13 cellular contexts compared by ENCODE assay signal in genomic region chr6:142810952-142811514, GRCh38.
DNase-seq lines count a peak whose midpoint lies in the region; ATAC-seq, FAIRE-seq and TF ChIP-seq lines count a peak whose summit lies in the region.
"Had no signal": no experiment of that assay in that cellular context is flagged by ENCODE, and none has a peak within 500 bp of the region (broad histone marks: within the 10 kb centered on the region; RNA-seq: fewer than 3 reads in every experiment).

No MANE protein-coding gene starts in this region.

- DNase-seq in activated CD8-positive, alpha-beta memory T cell treated with anti-CD3 and anti-CD28 coated beads, Interleukin-2, amount 10 ng/mL, durations not matched to agents 7 days and 5 days, result no peak
- DNase-seq in activated CD8-positive, alpha-beta memory T cell treated with anti-CD3 and anti-CD28 coated beads, Interleukin-2, amount 50 U/mL, for 48 hours, result no peak
- DNase-seq in astrocyte (ENCODE audit: low read depth) (peak; percentile 18), GM03348 (ENCODE audit: low spot score) (no peak), NCI-H187 (lab: John Stamatoyannopoulos, UW) (no peak)
- no peak for DNase-seq in stimulated activated naive B cell treated with anti-CD40 and anti-IgM and Interleukin-4, amounts not matched to agents 10 μg/mL and 1 μg/mL and 100 μg/mL, for 72 hours
- DNase-seq: cortex of kidney, NCI-H774, sigmoid colon, SW 1271 had no signal

- H3K27me3 Mint-ChIP-seq in activated CD8-positive, alpha-beta memory T cell treated with anti-CD3 and anti-CD28 coated beads, Interleukin-2, amount 10 ng/mL, durations not matched to agents 7 days and 5 days, result no peaks in the 10 kb centered on the region
- no peaks in the 10 kb centered on the region for H3K27me3 Mint-ChIP-seq in astrocyte (ENCODE audit: low read depth, unreplicated experiment)
- H3K27me3 Mint-ChIP-seq in stimulated activated naive B cell treated with anti-CD40 and anti-IgM and Interleukin-4, amounts not matched to agents 10 μg/mL and 1 μg/mL and 100 μg/mL, for 72 hours, result no peaks in the 10 kb centered on the region

- no peak overlapping the region for H3K27ac Mint-ChIP-seq in activated CD8-positive, alpha-beta memory T cell treated with anti-CD3 and anti-CD28 coated beads, Interleukin-2, amount 10 ng/mL, durations not matched to agents 7 days and 5 days
- no peak overlapping the region for H3K27ac Mint-ChIP-seq in astrocyte (ENCODE audit: unreplicated experiment)
- H3K27ac Mint-ChIP-seq in stimulated activated naive B cell treated with anti-CD40 and anti-IgM and Interleukin-4, amounts not matched to agents 10 μg/mL and 1 μg/mL and 100 μg/mL, for 72 hours, result peak overlapping the region; percentile 34

- ATAC-seq in activated CD8-positive, alpha-beta memory T cell treated with anti-CD3 and anti-CD28 coated beads, Interleukin-2, amount 10 ng/mL, durations not matched to agents 7 days and 5 days, result peak; percentile 53
- ATAC-seq in HG02973 (IDR thresholded peaks at IDR 0.05; ENCODE audit: unreplicated experiment), result peak; percentile 48
- ATAC-seq in stimulated activated naive B cell treated with anti-CD40 and anti-IgM and Interleukin-4, amounts not matched to agents 10 μg/mL and 1 μg/mL and 100 μg/mL, for 72 hours (replicated peaks), result peak; percentile 82 to 85
- no peak for ATAC-seq in GM18867 (IDR thresholded peaks at IDR 0.05; ENCODE audit: unreplicated experiment)
- ATAC-seq: A549 had no signal

- H3K79me2 ChIP-seq in astrocyte (ENCODE audit: insufficient read depth, low read length), result peaks cover 29% of the 10 kb centered on the region

- peaks cover 15% of the 10 kb centered on the region for H4K20me1 ChIP-seq in astrocyte (ENCODE audit: insufficient read depth, low read length)

- no peak overlapping the region for H3K9ac ChIP-seq in astrocyte (ENCODE audit: low read length)

- CTCF ChIA-PET in activated CD8-positive, alpha-beta memory T cell treated with anti-CD3 and anti-CD28 coated beads, Interleukin-2, amount 10 ng/mL, durations not matched to agents 7 days and 5 days (lab: Charles Lee), result interaction anchor here (1.0 kb wide), 1 partner anchor 215 kb away, joined by 3 read pairs; no protein-coding TSS in a partner anchor

- H3K9me3 Mint-ChIP-seq in activated CD8-positive, alpha-beta memory T cell treated with anti-CD3 and anti-CD28 coated beads, Interleukin-2, amount 10 ng/mL, durations not matched to agents 7 days and 5 days (ENCODE audit: low read depth), result no peaks in the 10 kb centered on the region
- H3K9me3 Mint-ChIP-seq in astrocyte (ENCODE audit: unreplicated experiment), result peaks cover 3% of the 10 kb centered on the region
- peaks cover 3 to 4% of the 10 kb centered on the region in 2 donors for H3K9me3 Mint-ChIP-seq in stimulated activated naive B cell treated with anti-CD40 and anti-IgM and Interleukin-4, amounts not matched to agents 10 μg/mL and 1 μg/mL and 100 μg/mL, for 72 hours

- peaks cover 39% of the 10 kb centered on the region for H3K36me3 Mint-ChIP-seq in activated CD8-positive, alpha-beta memory T cell treated with anti-CD3 and anti-CD28 coated beads, Interleukin-2, amount 10 ng/mL, durations not matched to agents 7 days and 5 days
- peaks cover 16% of the 10 kb centered on the region for H3K36me3 Mint-ChIP-seq in astrocyte (ENCODE audit: low read depth, unreplicated experiment)
- peaks cover 39 to 42% of the 10 kb centered on the region in 2 donors for H3K36me3 Mint-ChIP-seq in stimulated activated naive B cell treated with anti-CD40 and anti-IgM and Interleukin-4, amounts not matched to agents 10 μg/mL and 1 μg/mL and 100 μg/mL, for 72 hours

- peaks cover 31% of the 10 kb centered on the region for H3K4me1 Mint-ChIP-seq in activated CD8-positive, alpha-beta memory T cell treated with anti-CD3 and anti-CD28 coated beads, Interleukin-2, amount 10 ng/mL, durations not matched to agents 7 days and 5 days
- H3K4me1 Mint-ChIP-seq in astrocyte (ENCODE audit: low read depth, unreplicated experiment), result peaks cover 14% of the 10 kb centered on the region
- peaks cover 43 to 63% of the 10 kb centered on the region in 2 donors for H3K4me1 Mint-ChIP-seq in stimulated activated naive B cell treated with anti-CD40 and anti-IgM and Interleukin-4, amounts not matched to agents 10 μg/mL and 1 μg/mL and 100 μg/mL, for 72 hours

- H3K4me2 ChIP-seq in astrocyte (ENCODE audit: low read length), result peak overlapping the region; percentile 5
- H3K4me2 ChIP-seq: A549 had no signal

- no peak overlapping the region for H3K27ac ChIP-seq in astrocyte (ENCODE audit: low read depth, low read length)
- H3K27ac ChIP-seq: A549, sigmoid colon had no signal

- peak; percentile 39 for FAIRE-seq in astrocyte (lab: Jason Lieb, UNC)
- FAIRE-seq: A549 had no signal

- H2AFZ ChIP-seq in astrocyte (ENCODE audit: low read depth, low read length), result no peak overlapping the region

- H3K4me1 ChIP-seq in astrocyte (ENCODE audit: insufficient read depth, low read length), result no peaks in the 10 kb centered on the region
- H3K4me1 ChIP-seq: A549 had no signal

- H3K9me3 ChIP-seq in astrocyte (ENCODE audit: insufficient read depth, low read depth, low read length), result no peaks in the 10 kb centered on the region
- H3K9me3 ChIP-seq: A549, sigmoid colon had no signal

- TF ChIP-seq CTCF in astrocyte (IDR thresholded peaks at IDR 0.05; ENCODE audit: insufficient read depth, low read depth, low read length), result no peak

- no peak overlapping the region for H3K4me3 Mint-ChIP-seq in activated CD8-positive, alpha-beta memory T cell treated with anti-CD3 and anti-CD28 coated beads, Interleukin-2, amount 10 ng/mL, durations not matched to agents 7 days and 5 days
- H3K4me3 Mint-ChIP-seq in astrocyte (ENCODE audit: unreplicated experiment), result no peak overlapping the region
- peak overlapping the region; percentile 43 to 49 for H3K4me3 Mint-ChIP-seq in stimulated activated naive B cell treated with anti-CD40 and anti-IgM and Interleukin-4, amounts not matched to agents 10 μg/mL and 1 μg/mL and 100 μg/mL, for 72 hours

- H3K4me3 ChIP-seq in astrocyte (ENCODE audit: insufficient read depth, low read depth, low read length), result no peak overlapping the region
- H3K4me3 ChIP-seq: A549, sigmoid colon had no signal

- H3K36me3 ChIP-seq in astrocyte (ENCODE audit: insufficient read depth, low read length), result no peaks in the 10 kb centered on the region
- H3K36me3 ChIP-seq: sigmoid colon had no signal

- no peaks in the 10 kb centered on the region for H3K27me3 ChIP-seq in astrocyte (ENCODE audit: insufficient read depth, low read length)
- H3K27me3 ChIP-seq: sigmoid colon had no signal

Comparison
In these comparisons a context has a peak if more than half of its experiments do, and no peak if none do; other contexts are left out.
1. H3K4me3 Mint-ChIP-seq: peak in stimulated activated naive B cell treated with anti-CD40 and anti-IgM and Interleukin-4, amounts not matched to agents 10 μg/mL and 1 μg/mL and 100 μg/mL, for 72 hours (2 of 2); none in activated CD8-positive, alpha-beta memory T cell treated with anti-CD3 and anti-CD28 coated beads, Interleukin-2, amount 10 ng/mL, durations not matched to agents 7 days and 5 days (single experiment) and astrocyte (single experiment).